In the genomic region with DNA sequence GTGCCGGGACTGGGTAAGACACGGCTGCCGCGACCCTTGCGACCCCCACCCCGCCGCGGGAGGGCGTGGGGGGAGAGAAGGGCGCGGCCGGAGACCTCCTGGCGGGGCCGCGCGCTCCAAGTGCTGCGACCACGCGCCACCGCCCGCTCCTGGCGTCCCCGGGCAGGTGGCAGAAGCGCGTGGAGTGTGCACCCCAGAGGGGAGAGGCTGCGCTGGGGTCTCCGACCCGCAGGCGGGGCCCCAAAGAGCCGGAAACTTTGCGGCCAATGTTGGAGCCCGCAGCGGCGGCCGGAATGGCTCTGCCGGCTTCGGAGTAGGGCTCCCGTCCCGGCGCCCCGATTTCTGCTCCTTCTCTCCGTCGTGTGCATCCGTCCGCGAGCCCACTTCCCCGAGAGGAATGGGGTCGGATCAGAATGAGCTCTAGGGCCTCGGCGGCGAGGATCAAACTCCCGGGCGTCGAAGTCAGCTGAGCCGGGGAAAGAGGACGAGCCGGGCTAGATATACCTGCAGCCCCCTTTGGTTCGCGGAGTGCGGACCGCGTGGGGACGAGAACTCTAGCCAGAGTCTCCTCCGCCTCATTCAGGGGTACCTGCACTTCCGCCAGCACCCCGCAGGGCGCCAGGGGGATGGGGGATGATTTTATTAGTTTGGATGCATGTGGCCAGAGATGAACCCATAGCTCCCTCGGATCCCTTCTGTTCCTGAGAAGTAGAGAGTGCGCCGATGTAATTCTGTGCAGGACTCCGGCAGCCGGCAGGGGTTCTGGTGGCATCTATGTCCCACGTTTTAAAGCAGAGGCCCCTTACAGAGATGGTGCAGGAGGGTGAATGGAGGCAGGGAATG, we compare ENCODE assay signal across 9 cellular contexts. TPM values are rescaled to one million over a fixed set of nuclear protein-coding genes. Genes with fewer than 3 reads are reported as not detected.
DNase-seq lines count a peak whose midpoint lies in the region; ATAC-seq and FAIRE-seq lines count a peak whose summit lies in the region.
"Had no signal": no experiment of that assay in that cellular context is flagged by ENCODE, and none has a peak within 500 bp of the region (broad histone marks: within the 10 kb centered on the region; RNA-seq: fewer than 3 reads in every experiment).

No MANE protein-coding gene starts in this region.

- DNase-seq in activated CD4-positive, alpha-beta T cell treated with anti-CD3 and anti-CD28 coated beads for 48 hours: peak; percentile 17
- no peak for DNase-seq in activated CD4-positive, alpha-beta T cell treated with anti-CD3 and anti-CD28 coated beads for 1 hour
- no peak for DNase-seq in activated CD8-positive, alpha-beta memory T cell treated with anti-CD3 and anti-CD28 coated beads, Interleukin-2, amount 10 ng/mL, durations not matched to agents 7 days and 5 days
- no peak for DNase-seq in iPS DF 6.9 (ENCODE audit: low read depth, low spot score)
- peak in 1 of 2 donors; percentile 55 for DNase-seq in stimulated activated effector memory CD8-positive, alpha-beta T cell treated with anti-CD3 and anti-CD28 coated beads, Interleukin-12 subunit alpha, Interleukin-12 subunit beta, amount 100 ng/mL, for 72 hours (ENCODE audit: low spot score in 2 of 2)
- DNase-seq in GM19239 (ENCODE audit: insufficient read length, low spot score): no peak
- no peak for DNase-seq in superior temporal gyrus (ENCODE audit: extremely low spot score)

- H3K27ac ChIP-seq in iPS DF 6.9 (ENCODE audit: low read length): no peak overlapping the region

- H3K4me3 ChIP-seq in iPS DF 6.9 (ENCODE audit: low read length): peak overlapping the region; percentile 20; the same call in 1 of the 2 replicates

- peaks cover 6% of the 10 kb centered on the region for H3K4me1 ChIP-seq in iPS DF 6.9 (ENCODE audit: control insufficient read depth, insufficient read depth, low read length)

- peaks cover 10% of the 10 kb centered on the region for H3K4me1 Mint-ChIP-seq in activated CD8-positive, alpha-beta memory T cell treated with anti-CD3 and anti-CD28 coated beads, Interleukin-2, amount 10 ng/mL, durations not matched to agents 7 days and 5 days
- peaks cover 14% of the 10 kb centered on the region for H3K4me1 Mint-ChIP-seq in stimulated activated effector memory CD8-positive, alpha-beta T cell treated with anti-CD3 and anti-CD28 coated beads, Interleukin-12 subunit alpha, Interleukin-12 subunit beta, amount 100 ng/mL, for 72 hours

- peaks cover 17% of the 10 kb centered on the region for H3K27me3 ChIP-seq in iPS DF 6.9 (ENCODE audit: control insufficient read depth, insufficient read depth, low read length)

- H3K9me3 ChIP-seq in iPS DF 6.9 (ENCODE audit: control insufficient read depth, insufficient read depth, low read length): no peaks in the 10 kb centered on the region

- no peaks in the 10 kb centered on the region for H3K36me3 ChIP-seq in iPS DF 6.9 (ENCODE audit: control insufficient read depth, insufficient read depth, low read length)

- no CpG with 5 or more reads among the region's 73 CpGs for WGBS in iPS DF 6.9 (ENCODE audit: insufficient coverage, insufficient read length)

- CTCF ChIA-PET in activated CD8-positive, alpha-beta memory T cell treated with anti-CD3 and anti-CD28 coated beads, Interleukin-2, amount 10 ng/mL, durations not matched to agents 7 days and 5 days (lab: Charles Lee): interaction anchor here (1.0 to 4.2 kb wide), 5 partner anchors 77 to 141 kb away, joined by 3 to 22 read pairs (median 4); partner anchors contain the start of gene PARP1

- peaks cover 82% of the 10 kb centered on the region for H3K27me3 Mint-ChIP-seq in activated CD8-positive, alpha-beta memory T cell treated with anti-CD3 and anti-CD28 coated beads, Interleukin-2, amount 10 ng/mL, durations not matched to agents 7 days and 5 days

- peak; percentile 41 for ATAC-seq in activated CD8-positive, alpha-beta memory T cell treated with anti-CD3 and anti-CD28 coated beads, Interleukin-2, amount 10 ng/mL, durations not matched to agents 7 days and 5 days
- ATAC-seq in stimulated activated effector memory CD8-positive, alpha-beta T cell treated with anti-CD3 and anti-CD28 coated beads, Interleukin-12 subunit alpha, Interleukin-12 subunit beta, amount 100 ng/mL, for 72 hours: peak; percentile 22
- ATAC-seq in HG03095 (IDR thresholded peaks at IDR 0.05; ENCODE audit: unreplicated experiment): no peak

- H3K9me3 Mint-ChIP-seq in activated CD8-positive, alpha-beta memory T cell treated with anti-CD3 and anti-CD28 coated beads, Interleukin-2, amount 10 ng/mL, durations not matched to agents 7 days and 5 days (ENCODE audit: low read depth): no peaks in the 10 kb centered on the region
- no peaks in the 10 kb centered on the region for H3K9me3 Mint-ChIP-seq in stimulated activated effector memory CD8-positive, alpha-beta T cell treated with anti-CD3 and anti-CD28 coated beads, Interleukin-12 subunit alpha, Interleukin-12 subunit beta, amount 100 ng/mL, for 72 hours

- H3K36me3 Mint-ChIP-seq in activated CD8-positive, alpha-beta memory T cell treated with anti-CD3 and anti-CD28 coated beads, Interleukin-2, amount 10 ng/mL, durations not matched to agents 7 days and 5 days: no peaks in the 10 kb centered on the region
- H3K36me3 Mint-ChIP-seq in stimulated activated effector memory CD8-positive, alpha-beta T cell treated with anti-CD3 and anti-CD28 coated beads, Interleukin-12 subunit alpha, Interleukin-12 subunit beta, amount 100 ng/mL, for 72 hours: no peaks in the 10 kb centered on the region

- FAIRE-seq in GM19239 (lab: Jason Lieb, UNC): no peak

- peak overlapping the region; percentile 14 for H3K4me3 Mint-ChIP-seq in activated CD8-positive, alpha-beta memory T cell treated with anti-CD3 and anti-CD28 coated beads, Interleukin-2, amount 10 ng/mL, durations not matched to agents 7 days and 5 days
- peak overlapping the region; percentile 65 for H3K4me3 Mint-ChIP-seq in stimulated activated effector memory CD8-positive, alpha-beta T cell treated with anti-CD3 and anti-CD28 coated beads, Interleukin-12 subunit alpha, Interleukin-12 subunit beta, amount 100 ng/mL, for 72 hours

- H3K27ac Mint-ChIP-seq in activated CD8-positive, alpha-beta memory T cell treated with anti-CD3 and anti-CD28 coated beads, Interleukin-2, amount 10 ng/mL, durations not matched to agents 7 days and 5 days: no peak overlapping the region
- no peak overlapping the region for H3K27ac Mint-ChIP-seq in stimulated activated effector memory CD8-positive, alpha-beta T cell treated with anti-CD3 and anti-CD28 coated beads, Interleukin-12 subunit alpha, Interleukin-12 subunit beta, amount 100 ng/mL, for 72 hours

RNA-seq across cellular contexts. Expression of gene STUM, which starts 0.8 kb away (rescaled TPM):
- total RNA-seq in activated CD8-positive, alpha-beta memory T cell treated with anti-CD3 and anti-CD28 coated beads, Interleukin-2, amount 10 ng/mL, durations not matched to agents 7 days and 5 days: not detected
- total RNA-seq: Daoy had no signal
